19 cellular contexts compared by ENCODE assay signal in genomic region chrX:119381349-119381944, GRCh38. TPM values are rescaled to one million over a fixed set of nuclear protein-coding genes. Genes with fewer than 3 reads are reported as not detected.
DNase-seq lines count a peak whose midpoint lies in the region; ATAC-seq, FAIRE-seq and TF ChIP-seq lines count a peak whose summit lies in the region.
"Had no signal": no experiment of that assay in that cellular context is flagged by ENCODE, and none has a peak within 500 bp of the region (broad histone marks: within the 10 kb centered on the region; RNA-seq: fewer than 3 reads in every experiment).

No MANE protein-coding gene starts in this region.

- DNase-seq in GM12892 (ENCODE audit: insufficient read length) (no peak), SW480 (ENCODE audit: low spot score) (peak; percentile 32), endothelial cell of umbilical vein (ENCODE audit: low read depth, low spot score) (no peak), mesendoderm (peak; percentile 93), urothelium cell line (ENCODE audit: low spot score) (no peak)
- no peak for DNase-seq in activated CD8-positive, alpha-beta T cell treated with anti-CD3 and anti-CD28 coated beads for 36 hours
- no peak for DNase-seq in activated effector memory CD4-positive, alpha-beta T cell treated with Interleukin-2 at 50 U/mL for 16 hours
- DNase-seq: Calu3; CD8-positive, alpha-beta T cell; GOT3; H7; HFFc6 had no signal

- H3K4me2 ChIP-seq in endothelial cell of umbilical vein (ENCODE audit: insufficient read depth, low read length): no peak overlapping the region
- no peak overlapping the region for H3K4me2 ChIP-seq in mesendoderm (ENCODE audit: low read length)

- H4K20me1 ChIP-seq in endothelial cell of umbilical vein (replicated peaks; ENCODE audit: control insufficient read depth, extremely low read depth, insufficient read depth, low read length): no peaks in the 10 kb centered on the region
- H4K20me1 ChIP-seq: BLaER1 treated with 17β-estradiol and CSF1 and Interleukin-3, amounts not matched to agents 10 nM and 100 nM had no signal

- H2BK120ac ChIP-seq in mesendoderm (ENCODE audit: low read depth, low read length): peak overlapping the region; percentile 67

- peak overlapping the region; percentile 73 for H3K56ac ChIP-seq in mesendoderm (ENCODE audit: low read length)

- H3K9me1 ChIP-seq in endothelial cell of umbilical vein (replicated peaks; ENCODE audit: control insufficient read depth, extremely low read depth, insufficient read depth, low read length): no peaks in the 10 kb centered on the region

- H3K27ac ChIP-seq in endothelial cell of umbilical vein (ENCODE audit: insufficient read depth, low read depth, low read length) (no peak overlapping the region), mesendoderm (ENCODE audit: low read depth, low read length) (peak overlapping the region; percentile 78)
- H3K27ac ChIP-seq: BLaER1 treated with 17β-estradiol and CSF1 and Interleukin-3, amounts not matched to agents 10 nM and 100 nM had no signal

- WGBS in mesendoderm (ENCODE audit: extremely low coverage, insufficient coverage, low lambda C conversion rate): no CpG with 5 or more reads among the region's 1 CpG

- peak overlapping the region; percentile 68 for H3K18ac ChIP-seq in mesendoderm (ENCODE audit: low read length)

- POLR2A ChIA-PET in endothelial cell of umbilical vein (lab: Charles Lee): no interaction called here
- POLR2A ChIA-PET in activated CD8-positive, alpha-beta T cell treated with anti-CD3 and anti-CD28 coated beads for 36 hours (lab: Charles Lee): no interaction called here

- H3K79me1 ChIP-seq in mesendoderm (ENCODE audit: low read length): no peaks in the 10 kb centered on the region

- no peaks in the 10 kb centered on the region for H3K4me1 Mint-ChIP-seq in activated CD8-positive, alpha-beta T cell treated with anti-CD3 and anti-CD28 coated beads for 36 hours (ENCODE audit: low read depth)

- no peak overlapping the region for H3K4me3 ChIP-seq in endothelial cell of umbilical vein (replicated peaks in 1 of 3; ENCODE audit: insufficient read depth in 1 of 3, low read depth in 1 of 3, low read length in 3 of 3)
- no peak overlapping the region for H3K4me3 ChIP-seq in mesendoderm (ENCODE audit: low read length)
- H3K4me3 ChIP-seq: BLaER1 treated with 17β-estradiol and CSF1 and Interleukin-3, amounts not matched to agents 10 nM and 100 nM had no signal

- BruUV-seq in endothelial cell of umbilical vein (replicated peaks; lab: Mats Ljungman, UMichigan): no TSS peak

- peak; percentile 9 for FAIRE-seq in GM12892 (lab: Jason Lieb, UNC)
- peak; percentile 67 for FAIRE-seq in endothelial cell of umbilical vein (lab: Jason Lieb, UNC)
- FAIRE-seq in urothelium cell line (lab: Jason Lieb, UNC): no peak
- FAIRE-seq: G401.6, GM12891, HepG2 had no signal

- no peaks in the 10 kb centered on the region for H3K9me3 ChIP-seq in endothelial cell of umbilical vein (replicated peaks; ENCODE audit: control insufficient read depth, insufficient read depth, low read length)

- no peaks in the 10 kb centered on the region for H3K36me3 Mint-ChIP-seq in activated CD8-positive, alpha-beta T cell treated with anti-CD3 and anti-CD28 coated beads for 36 hours (ENCODE audit: low read depth)
- H3K36me3 Mint-ChIP-seq: CD8-positive, alpha-beta T cell had no signal

- H3K79me2 ChIP-seq in endothelial cell of umbilical vein (ENCODE audit: control insufficient read depth, insufficient read depth, low read length): no peaks in the 10 kb centered on the region
- H3K79me2 ChIP-seq in mesendoderm (ENCODE audit: control insufficient read depth, insufficient read depth, low read length): no peaks in the 10 kb centered on the region

- H3K23ac ChIP-seq in mesendoderm (ENCODE audit: low read length): no peak overlapping the region

- H2BK15ac ChIP-seq in mesendoderm (replicated peaks; ENCODE audit: low read depth): no peak overlapping the region

- no peak overlapping the region for H2AFZ ChIP-seq in endothelial cell of umbilical vein (ENCODE audit: low read depth, low read length)

- H2AK5ac ChIP-seq in mesendoderm (ENCODE audit: low read length): no peak overlapping the region

- TF ChIP-seq POLR2A in GM12892 (IDR thresholded peaks at IDR 0.05; ENCODE audit: low read depth, low read length): no peak
- TF ChIP-seq POLR2A in endothelial cell of umbilical vein (IDR thresholded peaks at IDR 0.05; ENCODE audit: low read depth, low read length): no peak

- dilution Hi-C loops in endothelial cell of umbilical vein (cut with MboI; ENCODE audit: extremely low pct_ligation_motif_present, low sequenced_read_pairs): no loop called here

- CTCF ChIA-PET in endothelial cell of umbilical vein (lab: Charles Lee): no interaction called here
- CTCF ChIA-PET in activated CD8-positive, alpha-beta T cell treated with anti-CD3 and anti-CD28 coated beads for 36 hours (lab: Charles Lee): interaction anchor here (0.9 kb wide), 1 partner anchor 54 kb away, joined by 3 read pairs; no protein-coding TSS in a partner anchor

- intact Hi-C loops in endothelial cell of umbilical vein (cut with micrococcal nuclease): no loop called here
- intact Hi-C loops in activated CD8-positive, alpha-beta T cell treated with anti-CD3 and anti-CD28 coated beads for 36 hours (cut with micrococcal nuclease): no loop called here

- no peak for ATAC-seq in activated CD8-positive, alpha-beta T cell treated with anti-CD3 and anti-CD28 coated beads for 36 hours
- ATAC-seq: CD8-positive, alpha-beta T cell; HCT116; HepG2 had no signal

- H4K5ac ChIP-seq in mesendoderm (ENCODE audit: low read length): no peak overlapping the region

- H3K9me3 Mint-ChIP-seq in activated CD8-positive, alpha-beta T cell treated with anti-CD3 and anti-CD28 coated beads for 36 hours: no peaks in the 10 kb centered on the region
- H3K9me3 Mint-ChIP-seq: CD8-positive, alpha-beta T cell; HFFc6; IgD-negative memory B cell had no signal

- H2BK5ac ChIP-seq in mesendoderm (ENCODE audit: low read length): peak overlapping the region; percentile 92

- no peak overlapping the region for H3K4ac ChIP-seq in mesendoderm (ENCODE audit: low read depth, low read length)

- no peaks in the 10 kb centered on the region for H3K27me3 Mint-ChIP-seq in activated CD8-positive, alpha-beta T cell treated with anti-CD3 and anti-CD28 coated beads for 36 hours

- H3K27ac Mint-ChIP-seq in activated CD8-positive, alpha-beta T cell treated with anti-CD3 and anti-CD28 coated beads for 36 hours: no peak overlapping the region
- H3K27ac Mint-ChIP-seq: B cell; CD8-positive, alpha-beta T cell; HFFc6; IgD-negative memory B cell had no signal

- no peak overlapping the region for H4K8ac ChIP-seq in mesendoderm (ENCODE audit: low read depth, low read length)

- H3K4me3 Mint-ChIP-seq in activated CD8-positive, alpha-beta T cell treated with anti-CD3 and anti-CD28 coated beads for 36 hours: no peak overlapping the region
- H3K4me3 Mint-ChIP-seq: B cell; CD8-positive, alpha-beta T cell; HFFc6; IgD-negative memory B cell had no signal

- H3K27me3 ChIP-seq in endothelial cell of umbilical vein (ENCODE audit: control insufficient read depth in 2 of 2, insufficient read depth in 2 of 2, low read length in 2 of 2) (no peaks in the 10 kb centered on the region), mesendoderm (ENCODE audit: insufficient read depth, low read length, poor library complexity) (no peaks in the 10 kb centered on the region)
- H3K27me3 ChIP-seq: BLaER1 treated with 17β-estradiol and CSF1 and Interleukin-3, amounts not matched to agents 10 nM and 100 nM had no signal

- H3K36me3 ChIP-seq in endothelial cell of umbilical vein (ENCODE audit: control insufficient read depth in 2 of 2, extremely low read depth in 1 of 2, insufficient read depth in 2 of 2, low read length in 2 of 2) (no peaks in the 10 kb centered on the region), mesendoderm (ENCODE audit: control insufficient read depth, insufficient read depth, low read length) (no peaks in the 10 kb centered on the region)
- H3K36me3 ChIP-seq: BLaER1 treated with 17β-estradiol and CSF1 and Interleukin-3, amounts not matched to agents 10 nM and 100 nM had no signal

- TF ChIP-seq CTCF in endothelial cell of umbilical vein (IDR thresholded peaks at IDR 0.05; ENCODE audit: extremely low read depth in 1 of 2, insufficient read depth in 1 of 2, low read depth in 1 of 2, low read length in 2 of 2): no peak
- TF ChIP-seq CTCF in activated CD8-positive, alpha-beta T cell treated with anti-CD3 and anti-CD28 coated beads for 36 hours (IDR thresholded peaks at IDR 0.05): no peak

- H3K9ac ChIP-seq in endothelial cell of umbilical vein (replicated peaks; ENCODE audit: extremely low read depth, insufficient read depth, low read length) (no peak overlapping the region), mesendoderm (ENCODE audit: low read length) (no peak overlapping the region)
- H3K9ac ChIP-seq: BLaER1 treated with 17β-estradiol and CSF1 and Interleukin-3, amounts not matched to agents 10 nM and 100 nM had no signal

- H3K4me1 ChIP-seq in endothelial cell of umbilical vein (ENCODE audit: control insufficient read depth, extremely low read depth, insufficient read depth, low read length) (no peaks in the 10 kb centered on the region), mesendoderm (ENCODE audit: control insufficient read depth, low read depth, low read length) (peaks cover 3% of the 10 kb centered on the region)

TF ChIP-seq in endothelial cell of umbilical vein, 7 proteins besides CTCF, POLR2A, EP300 and RAD21:
- TF ChIP-seq GATA2 (IDR thresholded peaks at IDR 0.05; ENCODE audit: insufficient read depth, insufficient read length, low read depth, low read length): no peak
- TF ChIP-seq EZH2 (IDR thresholded peaks at IDR 0.05; ENCODE audit: borderline replicate concordance, low read depth, low read length, severe bottlenecking): no peak

RNA-seq across cellular contexts. Expression of gene SLC25A43, which starts 17.7 kb away (rescaled TPM):
- 12.6 TPM for polyA plus RNA-seq in GM12892 (2012; ENCODE audit: missing spikeins)
- total RNA-seq in endothelial cell of umbilical vein: 6.7 and 11.5 TPM in 2 replicates
- polyA plus RNA-seq in endothelial cell of umbilical vein: 7.0 and 7.2 TPM in 2 replicates
- polyA plus RNA-seq in endothelial cell of umbilical vein (2011; cell fraction: cytosol; rRNA removed): 7.1 and 7.9 TPM in 2 replicates
- 5.6 and 5.9 TPM in 2 replicates for polyA plus RNA-seq in endothelial cell of umbilical vein (2011; cell fraction: nucleus; rRNA removed)
- 12.0 and 12.5 TPM in 2 replicates for polyA plus RNA-seq in endothelial cell of umbilical vein (2012)
- 5.0 and 7.0 TPM in 2 replicates for polyA minus RNA-seq in endothelial cell of umbilical vein
- 4.9 TPM for polyA minus RNA-seq in endothelial cell of umbilical vein (2011; cell fraction: cytosol; rRNA and poly(A)+ RNA removed)
- polyA minus RNA-seq in endothelial cell of umbilical vein (2011; cell fraction: nucleus; rRNA and poly(A)+ RNA removed): 4.2 and 5.5 TPM in 2 replicates
- polyA plus RNA-seq in mesendoderm (2013, experiment 1 of 2): 4.5 TPM
- 4.8 TPM for polyA plus RNA-seq in mesendoderm (2013, experiment 2 of 2)
- 1 to 10 TPM; 5.3 to 5.6 TPM for total RNA-seq in activated CD8-positive, alpha-beta T cell treated with anti-CD3 and anti-CD28 coated beads for 36 hours

Comparison
In these comparisons a context has a peak if more than half of its experiments do, and no peak if none do; other contexts are left out.
1. DNase-seq: peak in SW480 (single experiment) and mesendoderm (single experiment); none in GM12892 (single experiment), endothelial cell of umbilical vein (single experiment), activated CD8-positive, alpha-beta T cell treated with anti-CD3 and anti-CD28 coated beads for 36 hours (single experiment), urothelium cell line (single experiment) and activated effector memory CD4-positive, alpha-beta T cell treated with Interleukin-2 at 50 U/mL for 16 hours (single experiment).